8 cellular contexts compared by ENCODE assay signal in the genomic region with DNA sequence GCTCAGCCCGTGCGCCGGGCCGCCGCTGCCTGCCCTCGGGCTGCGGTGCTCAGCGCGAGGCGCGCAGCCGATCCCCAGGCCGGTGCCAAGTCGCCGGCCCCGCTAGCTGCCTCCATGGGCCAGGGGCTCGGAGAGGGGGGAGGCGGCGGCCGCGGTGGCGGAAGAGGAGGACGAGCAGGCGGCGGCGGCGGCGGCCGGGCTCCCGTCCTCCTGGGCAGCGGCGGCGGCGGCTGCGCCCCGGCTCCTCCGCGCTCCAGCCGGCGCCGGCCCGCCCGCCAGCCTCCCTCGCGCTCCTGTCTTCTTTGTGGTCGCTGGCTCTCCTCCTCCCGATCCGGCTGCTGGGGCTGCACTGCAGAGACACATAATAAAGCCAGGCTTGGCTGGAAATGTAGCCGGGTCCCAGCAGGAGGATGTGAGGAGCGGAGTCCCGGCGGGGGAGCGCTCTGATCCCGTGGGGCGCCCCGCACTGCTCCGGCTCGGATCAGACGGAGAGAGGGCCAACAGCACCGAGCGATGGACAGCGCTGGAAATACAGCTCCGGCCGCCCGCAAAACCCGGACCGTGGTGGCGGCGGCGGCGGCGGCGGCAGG. TPM values are rescaled to one million over a fixed set of nuclear protein-coding genes. Genes with fewer than 3 reads are reported as not detected.
DNase-seq lines count a peak whose midpoint lies in the region; ATAC-seq and TF ChIP-seq lines count a peak whose summit lies in the region.

No MANE protein-coding gene starts in this region.

- peak overlapping the region; percentile 71 for H3K4me2 ChIP-seq in parathyroid adenoma (ENCODE audit: low read length)

- intact Hi-C loops in left ventricle myocardium inferior (cut with micrococcal nuclease): loop anchor here (10.0 kb wide), 1 partner anchor 82 kb away; no protein-coding TSS in a partner anchor

- no peaks in the 10 kb centered on the region for H3K79me2 ChIP-seq in parathyroid adenoma

- H3K4me1 ChIP-seq in left ventricle myocardium inferior (peaks cover 58% of the 10 kb centered on the region), parathyroid adenoma (peaks cover 3% of the 10 kb centered on the region)

- in situ Hi-C loops in ACHN (cut with HindIII; ENCODE audit: low pct_ligation_motif_present, low pct_unique_long_range_greater_than_20kb, low sequenced_read_pairs): no loop called here
- in situ Hi-C loops in astrocyte of the cerebellum (cut with HindIII; ENCODE audit: low sequenced_read_pairs): no loop called here

- H3K4me3 ChIP-seq in astrocyte of the cerebellum (ENCODE audit: low read depth, low read length) (peak overlapping the region; percentile 66), left ventricle myocardium inferior (peak overlapping the region; percentile 87), parathyroid adenoma (ENCODE audit: low read depth, low read length) (peak overlapping the region; percentile 42)

- no peaks in the 10 kb centered on the region for H3K9me3 ChIP-seq in left ventricle myocardium inferior (replicated peaks)
- H3K9me3 ChIP-seq in parathyroid adenoma (ENCODE audit: control insufficient read depth, low read length): no peaks in the 10 kb centered on the region

- H3K9ac ChIP-seq in parathyroid adenoma: no peak overlapping the region

- TF ChIP-seq CTCF in astrocyte of the cerebellum (IDR thresholded peaks at IDR 0.05; ENCODE audit: low read depth, low read length, missing control alignments) (peak; percentile 36), left ventricle myocardium inferior (IDR thresholded peaks at IDR 0.05; ENCODE audit: borderline replicate concordance) (no peak), parathyroid adenoma (IDR thresholded peaks at IDR 0.05) (peak; percentile 33)

- H3K36me3 ChIP-seq in left ventricle myocardium inferior: no peaks in the 10 kb centered on the region
- no peaks in the 10 kb centered on the region for H3K36me3 ChIP-seq in parathyroid adenoma (ENCODE audit: control insufficient read depth, insufficient read depth, low read length)

- DNase-seq in ACHN (peak; percentile 70), NOMO-1 (lab: John Stamatoyannopoulos, UW; ENCODE audit: unreplicated experiment in 2 of 2) (peak; percentile 27 to 44), astrocyte of the cerebellum (ENCODE audit: low read depth) (peak; percentile 70), left ventricle myocardium inferior (peak; percentile 81)

- H3K27ac ChIP-seq in left ventricle myocardium inferior (replicated peaks): peak overlapping the region; percentile 97
- peak overlapping the region; percentile 85 for H3K27ac ChIP-seq in parathyroid adenoma

- ATAC-seq in GM18873 (IDR thresholded peaks at IDR 0.05; ENCODE audit: low FRiP score, unreplicated experiment) (peak; percentile 49), GM21515 (IDR thresholded peaks at IDR 0.05; ENCODE audit: unreplicated experiment) (no peak), HG03469 (IDR thresholded peaks at IDR 0.05; ENCODE audit: unreplicated experiment) (no peak)

- peak overlapping the region; percentile 95 for H2AFZ ChIP-seq in parathyroid adenoma

- H3K27me3 ChIP-seq in left ventricle myocardium inferior (ENCODE audit: low read depth): peaks cover 5% of the 10 kb centered on the region
- H3K27me3 ChIP-seq in parathyroid adenoma (ENCODE audit: control insufficient read depth, insufficient read depth, low read length): no peaks in the 10 kb centered on the region

RNA-seq across cellular contexts. Expression of gene ZNF423, which starts 0.9 kb away (rescaled TPM):
- 8.6 TPM for total RNA-seq in left ventricle myocardium inferior
